14 cellular contexts compared by ENCODE assay signal in genomic region chr10:112959207-112959838, GRCh38. TPM values are rescaled to one million over a fixed set of nuclear protein-coding genes. Genes with fewer than 3 reads are reported as not detected.
DNase-seq lines count a peak whose midpoint lies in the region; ATAC-seq and TF ChIP-seq lines count a peak whose summit lies in the region.
"Had no signal": no experiment of that assay in that cellular context is flagged by ENCODE, and none has a peak within 500 bp of the region (broad histone marks: within the 10 kb centered on the region; RNA-seq: fewer than 3 reads in every experiment).

No MANE protein-coding gene starts in this region.

- H4K20me1 ChIP-seq in BLaER1 treated with 17β-estradiol and CSF1 and Interleukin-3, amounts not matched to agents 10 nM and 100 nM = peaks cover 88 to 100% (median 100%) of the 10 kb centered on the region in 11 experiments

- H3K4me1 Mint-ChIP-seq in mesothelial cell of epicardium = peaks cover 85% of the 10 kb centered on the region
- H3K4me1 Mint-ChIP-seq in activated CD4-positive, alpha-beta T cell treated with anti-CD3 and anti-CD28 coated beads for 36 hours = peaks cover 19% of the 10 kb centered on the region

- peaks cover 55 to 91% (median 67%) of the 10 kb centered on the region in 10 experiments for H3K4me1 ChIP-seq in BLaER1 treated with 17β-estradiol and CSF1 and Interleukin-3, amounts not matched to agents 10 nM and 100 nM

- POLR2A ChIA-PET in activated CD4-positive, alpha-beta T cell treated with anti-CD3 and anti-CD28 coated beads for 36 hours (lab: Charles Lee) = no interaction called here

- no peak overlapping the region for H3K4me3 Mint-ChIP-seq in mesothelial cell of epicardium
- H3K4me3 Mint-ChIP-seq in activated CD4-positive, alpha-beta T cell treated with anti-CD3 and anti-CD28 coated beads for 36 hours = no peak overlapping the region
- H3K4me3 Mint-ChIP-seq: CD4-positive, CD25-positive, alpha-beta regulatory T cell had no signal

- DNase-seq in M059J (ENCODE audit: low read depth) (peak; percentile 51), dedifferentiated amniotic fluid mesenchymal stem cell (ENCODE audit: extremely low spot score) (peak; percentile 42), mesothelial cell of epicardium (ENCODE audit: low spot score in 2 of 2, unreplicated experiment in 2 of 2) (no peak), GDM1 (lab: John Stamatoyannopoulos, UW) (no peak)
- DNase-seq in effector CD4-positive, alpha-beta T cell = no peak
- DNase-seq in activated CD4-positive, alpha-beta T cell treated with anti-CD3 and anti-CD28 coated beads for 36 hours = no peak
- DNase-seq: activated CD4-positive, alpha-beta T cell treated with anti-CD3 and anti-CD28 coated beads for 1 hour; activated naive CD4-positive, alpha-beta T cell; CD4-positive, CD25-positive, alpha-beta regulatory T cell; NCI-H1930; RPMI8226 had no signal

- no peak for TF ChIP-seq CTCF in mesothelial cell of epicardium (IDR thresholded peaks at IDR 0.05; ENCODE audit: unreplicated experiment)

- no peak overlapping the region for H3K4me3 ChIP-seq in BLaER1 treated with 17β-estradiol and CSF1 and Interleukin-3, amounts not matched to agents 10 nM and 100 nM

- H3K27me3 ChIP-seq in BLaER1 treated with 17β-estradiol and CSF1 and Interleukin-3, amounts not matched to agents 10 nM and 100 nM = no peaks in the 10 kb centered on the region

- no peaks in the 10 kb centered on the region for H3K27me3 Mint-ChIP-seq in mesothelial cell of epicardium (ENCODE audit: low read depth)
- H3K27me3 Mint-ChIP-seq in activated CD4-positive, alpha-beta T cell treated with anti-CD3 and anti-CD28 coated beads for 36 hours = peaks cover 63% of the 10 kb centered on the region

- intact Hi-C loops in activated CD4-positive, alpha-beta T cell treated with anti-CD3 and anti-CD28 coated beads for 36 hours (cut with DNase I, micrococcal nuclease) = loop anchor here in 1 of 2 experiments (10.0 kb wide), 1 partner anchor 435 kb away; no protein-coding TSS in a partner anchor

- no peaks in the 10 kb centered on the region for H3K9me3 Mint-ChIP-seq in mesothelial cell of epicardium
- H3K9me3 Mint-ChIP-seq in activated CD4-positive, alpha-beta T cell treated with anti-CD3 and anti-CD28 coated beads for 36 hours (ENCODE audit: low read depth) = no peaks in the 10 kb centered on the region

- H3K9ac ChIP-seq in BLaER1 treated with 17β-estradiol and CSF1 and Interleukin-3, amounts not matched to agents 10 nM and 100 nM = no peak overlapping the region
- H3K9ac ChIP-seq: parathyroid adenoma had no signal

- no peak overlapping the region for H3K27ac ChIP-seq in BLaER1 treated with 17β-estradiol and CSF1 and Interleukin-3, amounts not matched to agents 10 nM and 100 nM
- H3K27ac ChIP-seq: parathyroid adenoma had no signal

- H3K4me2 ChIP-seq in BLaER1 treated with 17β-estradiol and CSF1 and Interleukin-3, amounts not matched to agents 10 nM and 100 nM = peak overlapping the region in 6 of 11 experiments; percentile 6 to 68 (median 48); a peak in 9 of 22 replicates

- no peak for ATAC-seq in GM21737 (IDR thresholded peaks at IDR 0.05; ENCODE audit: unreplicated experiment)
- ATAC-seq in activated CD4-positive, alpha-beta T cell treated with anti-CD3 and anti-CD28 coated beads for 36 hours = no peak

- H3K27ac Mint-ChIP-seq in mesothelial cell of epicardium = peak overlapping the region; percentile 84
- no peak overlapping the region for H3K27ac Mint-ChIP-seq in activated CD4-positive, alpha-beta T cell treated with anti-CD3 and anti-CD28 coated beads for 36 hours
- H3K27ac Mint-ChIP-seq: CD4-positive, CD25-positive, alpha-beta regulatory T cell had no signal

- H3K9me3 ChIP-seq in BLaER1 treated with 17β-estradiol and CSF1 and Interleukin-3, amounts not matched to agents 10 nM and 100 nM (replicated peaks in 1 of 11) = no peaks in the 10 kb centered on the region

- H3K36me3 Mint-ChIP-seq in mesothelial cell of epicardium = peaks cover 9% of the 10 kb centered on the region
- H3K36me3 Mint-ChIP-seq in activated CD4-positive, alpha-beta T cell treated with anti-CD3 and anti-CD28 coated beads for 36 hours (ENCODE audit: low read depth) = no peaks in the 10 kb centered on the region
- H3K36me3 Mint-ChIP-seq: CD4-positive, CD25-positive, alpha-beta regulatory T cell had no signal

- CTCF ChIA-PET in activated CD4-positive, alpha-beta T cell treated with anti-CD3 and anti-CD28 coated beads for 36 hours (lab: Charles Lee) = interaction anchor here (0.6 to 0.7 kb wide), 2 partner anchors 21 to 544 kb away, joined by 3 read pairs; no protein-coding TSS in a partner anchor

- H3K36me3 ChIP-seq in BLaER1 treated with 17β-estradiol and CSF1 and Interleukin-3, amounts not matched to agents 10 nM and 100 nM = peaks cover 14 to 92% (median 66%) of the 10 kb centered on the region in 11 experiments

RNA-seq across cellular contexts. Expression of gene TCF7L2, which starts 9.3 kb away (rescaled TPM):
- 0.34 and 2.6 TPM in 2 replicates for total RNA-seq in M059J (2014; rRNA removed; shearing (Covaris generic))
- total RNA-seq in mesothelial cell of epicardium = 76.4 to 84.0 TPM (median 78.0 TPM) in 3 replicates
- total RNA-seq in activated CD4-positive, alpha-beta T cell treated with anti-CD3 and anti-CD28 coated beads for 36 hours = 1 to 10 TPM in 1 of 2 experiments, under 1 TPM in 1; 0.87 to 1.7 TPM

Comparison
In these comparisons a context has a peak if more than half of its experiments do, and no peak if none do; other contexts are left out.
1. DNase-seq: peak in M059J (single experiment) and dedifferentiated amniotic fluid mesenchymal stem cell (single experiment); none in mesothelial cell of epicardium (0 of 2), effector CD4-positive, alpha-beta T cell (single experiment), activated CD4-positive, alpha-beta T cell treated with anti-CD3 and anti-CD28 coated beads for 36 hours (single experiment) and GDM1 (single experiment).
2. RNA of gene TCF7L2, which starts 9.3 kb away (total RNA-seq): 76.4 to 84.0 TPM in mesothelial cell of epicardium; 0.34 to 2.6 TPM in M059J and 0.87 to 1.7 TPM in activated CD4-positive, alpha-beta T cell treated with anti-CD3 and anti-CD28 coated beads for 36 hours; every median in the first group is over 10 times any median in the second.